9 cellular contexts compared by ENCODE assay signal in the genomic region with DNA sequence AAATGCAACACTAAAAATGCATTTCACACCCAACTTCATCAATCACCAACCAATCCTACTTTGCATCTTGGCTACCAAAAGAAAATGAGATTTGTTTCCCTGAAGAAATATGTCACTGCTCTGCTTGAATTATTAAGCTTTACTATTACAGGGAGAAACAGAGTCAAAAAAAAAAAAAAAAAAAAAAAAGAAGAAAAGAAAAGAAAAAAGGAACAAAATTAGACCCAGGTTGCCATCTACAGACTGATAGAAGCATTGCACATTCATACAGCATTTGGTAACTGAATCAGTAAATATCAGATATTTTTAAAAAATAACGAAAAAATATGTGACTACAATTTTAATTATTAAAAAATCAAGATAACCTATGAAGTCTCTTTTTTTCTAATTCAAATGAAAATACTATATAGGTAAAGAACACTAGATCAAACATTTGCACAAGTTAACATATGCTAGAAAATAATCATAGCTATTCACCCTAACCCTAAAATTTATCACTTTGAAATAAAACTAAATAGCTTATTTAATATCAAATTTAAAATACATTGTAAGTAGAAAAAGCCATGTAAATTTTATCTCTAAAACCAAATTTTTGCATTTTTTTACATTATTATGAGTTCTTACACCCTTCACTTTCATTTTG.
DNase-seq lines count a peak whose midpoint lies in the region; ATAC-seq and TF ChIP-seq lines count a peak whose summit lies in the region.
"Had no signal": no experiment of that assay in that cellular context is flagged by ENCODE, and none has a peak within 500 bp of the region (broad histone marks: within the 10 kb centered on the region; RNA-seq: fewer than 3 reads in every experiment).

No MANE protein-coding gene starts in this region.

- no peaks in the 10 kb centered on the region for H3K79me2 ChIP-seq in hepatocyte

- peaks cover 35% of the 10 kb centered on the region for H3K27me3 Mint-ChIP-seq in stimulated activated naive CD8-positive, alpha-beta T cell treated with anti-CD3 and anti-CD28 coated beads, Interleukin-15, amount 100 ng/mL, for 72 hours

- H2AFZ ChIP-seq in hepatocyte, result no peak overlapping the region

- CTCF ChIA-PET in BJ (lab: Yijun Ruan, JAX) (interaction anchor here (1.7 kb wide), 1 partner anchor 9 kb away, joined by 13 read pairs; no protein-coding TSS in a partner anchor), HEK293T (lab: Yijun Ruan, JAX) (interaction anchor here (0.6 to 1.2 kb wide), 6 partner anchors 9 to 1837 kb away, joined by 3 to 5 read pairs (median 3); no protein-coding TSS in a partner anchor)

- WGBS in hepatocyte (ENCODE audit: low lambda C conversion rate, missing lambda C conversion rate), result 7% methylated on average over 1 of the region's 1 CpG

- no peaks in the 10 kb centered on the region for H3K36me3 ChIP-seq in BJ (ENCODE audit: control insufficient read depth, insufficient read depth, low read length)
- no peaks in the 10 kb centered on the region for H3K36me3 ChIP-seq in hepatocyte (replicated peaks; ENCODE audit: insufficient read depth, low read depth)

- no peaks in the 10 kb centered on the region for H3K4me1 Mint-ChIP-seq in stimulated activated naive CD8-positive, alpha-beta T cell treated with anti-CD3 and anti-CD28 coated beads, Interleukin-15, amount 100 ng/mL, for 72 hours

- H3K9me3 ChIP-seq in hepatocyte (ENCODE audit: low read depth), result no peaks in the 10 kb centered on the region

- H3K4me3 ChIP-seq in BJ (ENCODE audit: low read depth, low read length) (no peak overlapping the region), hepatocyte (no peak overlapping the region)

- H4K20me1 ChIP-seq in hepatocyte (ENCODE audit: insufficient read depth, poor library complexity, severe bottlenecking), result no peaks in the 10 kb centered on the region

- no peak for DNase-seq in BJ (ENCODE audit: low read depth)
- no peak for DNase-seq in HEK293T (ENCODE audit: extremely low spot score)
- peak; percentile 51 for DNase-seq in RKO (ENCODE audit: low spot score)
- peak; percentile 34 for DNase-seq in hepatocyte (ENCODE audit: low spot score)
- DNase-seq in stimulated activated naive CD8-positive, alpha-beta T cell treated with anti-CD3 and anti-CD28 coated beads, Interleukin-15, amount 100 ng/mL, for 72 hours, result no peak
- DNase-seq in T1000 (lab: John Stamatoyannopoulos, UW), result no peak
- no peak for DNase-seq in central memory CD4-positive, alpha-beta T cell

- no peak overlapping the region for H3K27ac ChIP-seq in hepatocyte

- H3K4me3 Mint-ChIP-seq in stimulated activated naive CD8-positive, alpha-beta T cell treated with anti-CD3 and anti-CD28 coated beads, Interleukin-15, amount 100 ng/mL, for 72 hours, result no peak overlapping the region
- H3K4me3 Mint-ChIP-seq: activated naive CD8-positive, alpha-beta T cell had no signal

- H3K27me3 ChIP-seq in BJ (ENCODE audit: control insufficient read depth, insufficient read depth, low read length) (no peaks in the 10 kb centered on the region), hepatocyte (no peaks in the 10 kb centered on the region)

- no peak overlapping the region for H3K4me2 ChIP-seq in hepatocyte

- H3K9me3 Mint-ChIP-seq in stimulated activated naive CD8-positive, alpha-beta T cell treated with anti-CD3 and anti-CD28 coated beads, Interleukin-15, amount 100 ng/mL, for 72 hours, result no peaks in the 10 kb centered on the region

- TF ChIP-seq CTCF in BJ (IDR thresholded peaks at IDR 0.05; ENCODE audit: insufficient read depth, low read depth, low read length) (peak; percentile 52), hepatocyte (IDR thresholded peaks at IDR 0.05; ENCODE audit: poor library complexity) (peak; percentile 71)

- no peaks in the 10 kb centered on the region for H3K9me2 ChIP-seq in hepatocyte (replicated peaks; ENCODE audit: insufficient read depth)

- H3K27ac Mint-ChIP-seq in stimulated activated naive CD8-positive, alpha-beta T cell treated with anti-CD3 and anti-CD28 coated beads, Interleukin-15, amount 100 ng/mL, for 72 hours, result no peak overlapping the region
- H3K27ac Mint-ChIP-seq: activated naive CD8-positive, alpha-beta T cell had no signal

- H3K4me1 ChIP-seq in hepatocyte (ENCODE audit: insufficient read depth), result no peaks in the 10 kb centered on the region

- POLR2A ChIA-PET in BJ (lab: Charles Lee) (no interaction called here), HEK293T (lab: Yijun Ruan, JAX) (no interaction called here)

- ATAC-seq in HG03521 (IDR thresholded peaks at IDR 0.05; ENCODE audit: unreplicated experiment), result no peak
- ATAC-seq in stimulated activated naive CD8-positive, alpha-beta T cell treated with anti-CD3 and anti-CD28 coated beads, Interleukin-15, amount 100 ng/mL, for 72 hours, result no peak

TF ChIP-seq in HEK293T, 16 proteins besides CTCF, POLR2A, EP300 and RAD21:
- TF ChIP-seq NFRKB (IDR thresholded peaks at IDR 0.05) (no peak), FOXA1 (IDR thresholded peaks at IDR 0.05) (no peak), LEF1 (IDR thresholded peaks at IDR 0.05; ENCODE audit: borderline replicate concordance) (no peak), SP1 (IDR thresholded peaks at IDR 0.05) (no peak), ZNF384 (IDR thresholded peaks at IDR 0.05) (peak; percentile 94), ELF4 (IDR thresholded peaks at IDR 0.05) (no peak), BHLHE40 (IDR thresholded peaks at IDR 0.05; ENCODE audit: borderline replicate concordance) (no peak), CTBP1 (IDR thresholded peaks at IDR 0.05; ENCODE audit: borderline replicate concordance) (no peak)

Comparison
In these comparisons a context has a peak if more than half of its experiments do, and no peak if none do; other contexts are left out.
1. DNase-seq: peak in RKO (single experiment) and hepatocyte (single experiment); none in BJ (single experiment), HEK293T (single experiment), stimulated activated naive CD8-positive, alpha-beta T cell treated with anti-CD3 and anti-CD28 coated beads, Interleukin-15, amount 100 ng/mL, for 72 hours (0 of 2), T1000 (single experiment) and central memory CD4-positive, alpha-beta T cell (single experiment).